15 cellular contexts compared by ENCODE assay signal in genomic region chr22:48104102-48104738, GRCh38.
"Had no signal": no experiment of that assay in that cellular context is flagged by ENCODE, and none has a peak within 500 bp of the region (broad histone marks: within the 10 kb centered on the region; RNA-seq: fewer than 3 reads in every experiment).

No MANE protein-coding gene starts in this region.

- H3K27ac ChIP-seq: foreskin keratinocyte had no signal

- H3K4me3 ChIP-seq: mucosa of descending colon had no signal

- H3K4me1 ChIP-seq: foreskin keratinocyte had no signal

- H3K4me3 Mint-ChIP-seq: activated CD4-positive, alpha-beta memory T cell treated with anti-CD3 and anti-CD28 coated beads, Interleukin-2, amount 10 ng/mL, durations not matched to agents 7 days and 5 days; activated naive CD4-positive, alpha-beta T cell treated with anti-CD3 and anti-CD28 coated beads for 36 hours; naive thymus-derived CD8-positive, alpha-beta T cell; stimulated activated naive CD8-positive, alpha-beta T cell treated with anti-CD3 and anti-CD28 coated beads, Interleukin-15, Interleukin-2, amounts not matched to agents 100 ng/mL and 50 ng/mL, for 24 hours had no signal

- H3K36me3 Mint-ChIP-seq: brain; naive thymus-derived CD8-positive, alpha-beta T cell had no signal

- H3K27me3 ChIP-seq: foreskin keratinocyte had no signal

- ATAC-seq: esophagus mucosa; foreskin keratinocyte; left colon; mucosa of descending colon; naive thymus-derived CD8-positive, alpha-beta T cell had no signal

- H3K9me3 ChIP-seq: mucosa of descending colon had no signal

- H3K4me1 Mint-ChIP-seq: brain had no signal

- H3K27ac Mint-ChIP-seq: activated CD4-positive, alpha-beta memory T cell treated with anti-CD3 and anti-CD28 coated beads, Interleukin-2, amount 10 ng/mL, durations not matched to agents 7 days and 5 days; activated naive CD4-positive, alpha-beta T cell treated with anti-CD3 and anti-CD28 coated beads for 36 hours; naive thymus-derived CD8-positive, alpha-beta T cell; stimulated activated naive CD8-positive, alpha-beta T cell treated with anti-CD3 and anti-CD28 coated beads, Interleukin-15, Interleukin-2, amounts not matched to agents 100 ng/mL and 50 ng/mL, for 24 hours had no signal

- DNase-seq: activated CD4-positive, alpha-beta memory T cell treated with anti-CD3 and anti-CD28 coated beads, Interleukin-2, amount 10 ng/mL, durations not matched to agents 7 days and 5 days; activated CD4-positive, alpha-beta T cell treated with anti-CD3 and anti-CD28 coated beads for 1 hour; activated CD8-positive, alpha-beta memory T cell treated with anti-CD3 and anti-CD28 coated beads, Interleukin-2, amount 50 U/mL, for 48 hours; activated naive CD4-positive, alpha-beta T cell treated with anti-CD3 and anti-CD28 coated beads for 36 hours; amniotic stem cell; foreskin keratinocyte; left colon; mammary epithelial cell; mucosa of descending colon; naive thymus-derived CD8-positive, alpha-beta T cell; stimulated activated CD4-positive, alpha-beta T cell treated with anti-CD3 and anti-CD28 coated beads, Interleukin-2, amount 100 ng/mL, for 48 hours; T1000 had no signal
